7 cellular contexts compared by ENCODE assay signal in the genomic region with DNA sequence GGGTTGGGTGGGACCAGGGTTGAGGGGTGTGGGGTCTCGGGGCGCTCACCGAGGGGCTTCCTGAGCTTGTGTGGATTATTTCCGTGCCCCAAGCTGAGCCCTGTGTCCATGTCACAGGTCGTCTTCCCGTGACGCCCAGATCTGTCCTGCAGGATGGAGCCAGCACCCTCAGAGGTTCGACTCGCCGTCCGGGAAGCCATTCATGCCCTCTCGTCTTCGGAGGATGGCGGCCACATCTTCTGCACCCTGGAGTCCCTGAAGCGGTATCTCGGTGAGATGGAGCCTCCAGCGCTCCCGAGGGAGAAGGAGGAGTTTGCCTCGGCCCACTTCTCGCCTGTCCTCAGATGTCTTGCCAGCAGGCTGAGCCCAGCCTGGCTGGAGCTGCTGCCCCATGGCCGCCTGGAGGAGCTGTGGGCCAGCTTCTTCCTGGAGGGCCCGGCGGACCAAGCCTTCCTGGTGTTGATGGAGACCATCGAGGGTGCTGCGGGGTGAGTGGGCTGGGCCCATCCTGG. TPM values are rescaled to one million over a fixed set of nuclear protein-coding genes. Genes with fewer than 3 reads are reported as not detected.
DNase-seq lines count a peak whose midpoint lies in the region; ATAC-seq and TF ChIP-seq lines count a peak whose summit lies in the region.

No MANE protein-coding gene starts in this region.

- H3F3A ChIP-seq in MM.1S (ENCODE audit: insufficient read depth, low read length), result no peaks in the 10 kb centered on the region

- no TSS peak for BruUV-seq in mammary epithelial cell (replicated peaks; lab: Mats Ljungman, UMichigan)

- no peaks in the 10 kb centered on the region for H3K9me3 ChIP-seq in MM.1S (replicated peaks; ENCODE audit: insufficient read depth, low read length)
- H3K9me3 ChIP-seq in mammary epithelial cell (replicated peaks; ENCODE audit: insufficient read depth, low read length), result no peaks in the 10 kb centered on the region
- H3K9me3 ChIP-seq in testis, result no peaks in the 10 kb centered on the region

- intact Hi-C loops in mammary epithelial cell (cut with micrococcal nuclease) (loop anchor here (1.0 to 5.0 kb wide), 4 partner anchors 67 to 278 kb away; partner anchors contain the start of genes CRAMP1, EME2, IFT140 and MRPS34), left colon (cut with DNase I, micrococcal nuclease) (no loop called here), testis (cut with DNase I; ENCODE audit: low total_unique reads) (loop anchor here (5.0 kb wide), 1 partner anchor 118 kb away; the partner anchor contains the start of genes CRAMP1 and IFT140)

- 9% methylated on average over 8 of the region's 25 CpGs for WGBS in mammary epithelial cell (ENCODE audit: low coverage, missing lambda C conversion rate)
- 11 to 16% methylated on average over 5 to 21 of the region's 25 CpGs for WGBS in testis, 2 donors

- dilution Hi-C loops in mammary epithelial cell (cut with HindIII; ENCODE audit: low sequenced_read_pairs), result loop anchor here (25.0 kb wide), 1 partner anchor 232 kb away; the partner anchor contains the start of gene TPSD1

- in situ Hi-C loops in mammary epithelial cell (cut with MboI; ENCODE audit: low sequenced_read_pairs in 2 of 2), result no loop called here

- DNase-seq in MM.1S (no peak), mammary epithelial cell (peak; percentile 39), left colon (peak; percentile 43 to 49), testis (peak; percentile 79)

- TF ChIP-seq CTCF in MM.1S (IDR thresholded peaks at IDR 0.05; ENCODE audit: low read length) (no peak), mammary epithelial cell (conservative IDR thresholded peaks at IDR 0.05 in 1 of 2, IDR thresholded peaks at IDR 0.05 in 1 of 2; ENCODE audit: extremely low read depth in 1 of 2, insufficient read depth in 1 of 2, low read depth in 1 of 2, low read length in 2 of 2) (peak; percentile 45 to 63), testis (IDR thresholded peaks at IDR 0.05) (peak; percentile 29 to 61 (median 41))

- CTCF ChIA-PET in mammary epithelial cell (lab: Charles Lee; ENCODE audit: low non-redundant PET), result no interaction called here

- no peak overlapping the region for H3K27ac ChIP-seq in MM.1S (ENCODE audit: low read length)
- H3K27ac ChIP-seq in mammary epithelial cell (ENCODE audit: insufficient read depth, low read depth, low read length), result no peak overlapping the region
- no peak overlapping the region for H3K27ac ChIP-seq in testis

- ATAC-seq in left colon, result peak; percentile 15
- ATAC-seq in HG02623 (IDR thresholded peaks at IDR 0.05; ENCODE audit: unreplicated experiment), result no peak
- no peak for ATAC-seq in HG02642 (IDR thresholded peaks at IDR 0.05; ENCODE audit: poor library complexity, unreplicated experiment)

- H3K9ac ChIP-seq in MM.1S (ENCODE audit: low read length), result peak overlapping the region; percentile 95
- peak overlapping the region; percentile 69 for H3K9ac ChIP-seq in mammary epithelial cell (ENCODE audit: insufficient read depth, low read length)

- peaks cover 17% of the 10 kb centered on the region for H3K79me2 ChIP-seq in MM.1S (ENCODE audit: low read length)
- peaks cover 27% of the 10 kb centered on the region for H3K79me2 ChIP-seq in mammary epithelial cell (ENCODE audit: insufficient read depth, low read length)

- no peak overlapping the region for H2AFZ ChIP-seq in MM.1S (ENCODE audit: low read length)
- peak overlapping the region; percentile 91 for H2AFZ ChIP-seq in mammary epithelial cell (ENCODE audit: low read depth, low read length)

- no peak for TF ChIP-seq POLR2A in testis (IDR thresholded peaks at IDR 0.05)

- peak overlapping the region; percentile 77 for H3K4me2 ChIP-seq in MM.1S (ENCODE audit: low read depth, low read length)
- peak overlapping the region; percentile 99 for H3K4me2 ChIP-seq in mammary epithelial cell (ENCODE audit: insufficient read depth, low read depth, low read length)

- no peaks in the 10 kb centered on the region for H3K9me2 ChIP-seq in MM.1S (replicated peaks; ENCODE audit: insufficient read depth, low read length)

- H3K4me1 ChIP-seq in MM.1S (ENCODE audit: low read length) (peaks cover 5% of the 10 kb centered on the region; the same call in 1 of the 2 replicates), mammary epithelial cell (ENCODE audit: insufficient read depth, low read length) (peaks cover 21% of the 10 kb centered on the region), testis (peaks cover 15% of the 10 kb centered on the region)

- H3K36me3 ChIP-seq in MM.1S (replicated peaks; ENCODE audit: insufficient read depth, low read length) (no peaks in the 10 kb centered on the region), mammary epithelial cell (ENCODE audit: insufficient read depth, low read length) (peaks cover 3% of the 10 kb centered on the region), testis (ENCODE audit: low read depth, missing control alignments) (no peaks in the 10 kb centered on the region)

- H3K4me3 ChIP-seq in GM08714 (ENCODE audit: low read length), result peak overlapping the region; percentile 88
- peak overlapping the region; percentile 76 for H3K4me3 ChIP-seq in MM.1S (ENCODE audit: low read length)
- H3K4me3 ChIP-seq in mammary epithelial cell (replicated peaks in 1 of 3; ENCODE audit: insufficient read depth in 1 of 3, low read depth in 2 of 3, low read length in 3 of 3), result peak overlapping the region; percentile 77 to 84 (median 82)
- peak overlapping the region; percentile 69 to 91 for H3K4me3 ChIP-seq in testis

- peaks cover 13% of the 10 kb centered on the region for H3K27me3 ChIP-seq in MM.1S (replicated peaks; ENCODE audit: insufficient read depth, low read length)
- no peaks in the 10 kb centered on the region for H3K27me3 ChIP-seq in mammary epithelial cell (ENCODE audit: insufficient read depth, low read length)
- H3K27me3 ChIP-seq in testis, result no peaks in the 10 kb centered on the region

- H4K20me1 ChIP-seq in MM.1S (ENCODE audit: insufficient read depth, low read length) (no peaks in the 10 kb centered on the region), mammary epithelial cell (ENCODE audit: insufficient read depth, low read length) (no peaks in the 10 kb centered on the region)

RNA-seq across cellular contexts. Expression of gene TELO2, which starts 1.0 kb away (rescaled TPM):
- 10 to 100 TPM; 12.7 to 37.7 TPM for total RNA-seq in mammary epithelial cell
- polyA plus RNA-seq in mammary epithelial cell, result 21.4 TPM
- 11.7 TPM for polyA minus RNA-seq in mammary epithelial cell
- total RNA-seq in left colon, result 10 to 100 TPM; 26.6 to 36.3 TPM
- total RNA-seq in testis, result 10 to 100 TPM; 45.2 to 46.0 TPM
- 25.7 TPM for polyA plus RNA-seq in testis (ENCODE audit: insufficient read depth, low read depth, low replicate concordance)

RNA-seq across cellular contexts. Expression of gene PTX4, which starts 5.4 kb away (rescaled TPM):
- total RNA-seq in mammary epithelial cell, result not detected
- not detected for polyA plus RNA-seq in mammary epithelial cell
- not detected for polyA minus RNA-seq in mammary epithelial cell
- total RNA-seq in left colon, result not detected
- total RNA-seq in testis, result 1 to 10 TPM; 1.7 to 3.4 TPM
- polyA plus RNA-seq in testis (ENCODE audit: insufficient read depth, low read depth, low replicate concordance), result 1.3 TPM

RNA-seq across cellular contexts. Expression of gene CLCN7, which starts 19.4 kb away (rescaled TPM):
- total RNA-seq in mammary epithelial cell, result 10 to 100 TPM; 52.9 to 66.2 TPM
- 26.6 TPM for polyA plus RNA-seq in mammary epithelial cell
- 32.7 TPM for polyA minus RNA-seq in mammary epithelial cell
- 10 to 100 TPM; 42.3 to 44.9 TPM for total RNA-seq in left colon
- total RNA-seq in testis, result 100 to 1,000 TPM; 152 to 160 TPM
- 79.6 TPM for polyA plus RNA-seq in testis (ENCODE audit: insufficient read depth, low read depth, low replicate concordance)

RNA-seq across cellular contexts. Expression of gene TMEM204, which starts 39.3 kb away (rescaled TPM):
- total RNA-seq in mammary epithelial cell (under 1 TPM in 1 of 2 donors, not detected in 1; 0.17 TPM), left colon (1 to 10 TPM; 2.6 to 4.9 TPM), testis (10 to 100 TPM; 19.4 to 21.4 TPM)
- polyA plus RNA-seq in mammary epithelial cell (1.6 TPM), testis (ENCODE audit: insufficient read depth, low read depth, low replicate concordance) (13.7 TPM)
- 0.26 TPM for polyA minus RNA-seq in mammary epithelial cell

RNA-seq across cellular contexts. Expression of gene CCDC154, which starts 49.8 kb away (rescaled TPM):
- under 1 TPM; 0.17 to 0.45 TPM for total RNA-seq in mammary epithelial cell
- polyA plus RNA-seq in mammary epithelial cell, result not detected
- not detected for polyA minus RNA-seq in mammary epithelial cell
- total RNA-seq in left colon, result under 1 TPM; 0.55 to 0.59 TPM
- 10 to 100 TPM in 1 of 2 donors, 1 to 10 TPM in 1; 7.6 to 18.0 TPM for total RNA-seq in testis
- polyA plus RNA-seq in testis (ENCODE audit: insufficient read depth, low read depth, low replicate concordance), result 14.8 TPM

Comparison
In these comparisons a context has a peak if more than half of its experiments do, and no peak if none do; other contexts are left out.
1. intact Hi-C loops: an anchor here in mammary epithelial cell (1.0 to 5.0 kb wide) and testis (5.0 kb wide); none called in left colon.